ENCODE assay signal across 8 cellular contexts in genomic region chr5:171337207-171337562, GRCh38. TPM values are rescaled to one million over a fixed set of nuclear protein-coding genes. Genes with fewer than 3 reads are reported as not detected.
DNase-seq lines count a peak whose midpoint lies in the region; ATAC-seq and TF ChIP-seq lines count a peak whose summit lies in the region.

No MANE protein-coding gene starts in this region.

- H3K27ac Mint-ChIP-seq in Caco-2 (ENCODE audit: unreplicated experiment), result no peak overlapping the region
- no peak overlapping the region for H3K27ac Mint-ChIP-seq in endodermal cell

- no peak for ATAC-seq in GM21423 (IDR thresholded peaks at IDR 0.05; ENCODE audit: unreplicated experiment)
- no peak for ATAC-seq in GM21526 (IDR thresholded peaks at IDR 0.05; ENCODE audit: low FRiP score, unreplicated experiment)
- ATAC-seq in HG02885 (IDR thresholded peaks at IDR 0.05; ENCODE audit: poor library complexity, unreplicated experiment), result no peak

- CTCF ChIA-PET in Caco-2 (lab: Charles Lee) (interaction anchor here (1.7 kb wide), 1 partner anchor 130 kb away, joined by 7 read pairs; no protein-coding TSS in a partner anchor), RWPE1 (lab: Yijun Ruan, JAX) (interaction anchor here (0.6 to 3.6 kb wide), 9 partner anchors 46 to 835 kb away, joined by 3 to 52 read pairs (median 3); no protein-coding TSS in a partner anchor)

- H3K4me1 Mint-ChIP-seq in Caco-2 (ENCODE audit: low read depth, unreplicated experiment) (no peaks in the 10 kb centered on the region), endodermal cell (no peaks in the 10 kb centered on the region)

- H3K36me3 Mint-ChIP-seq in Caco-2 (ENCODE audit: insufficient read depth, unreplicated experiment), result no peaks in the 10 kb centered on the region
- no peaks in the 10 kb centered on the region for H3K36me3 Mint-ChIP-seq in endodermal cell (ENCODE audit: low read depth)

- 60 to 64% methylated on average over 11 of the region's 11 CpGs for WGBS in endodermal cell (ENCODE audit: insufficient coverage in 1 of 2, insufficient read length in 1 of 2), 2 experiments

- intact Hi-C loops in Caco-2 (cut with micrococcal nuclease; ENCODE audit: unreplicated experiment), result loop anchor here (1.0 kb wide), 2 partner anchors 64 to 130 kb away; no protein-coding TSS in a partner anchor

- H3K27ac ChIP-seq in RWPE1, result no peak overlapping the region
- H3K27ac ChIP-seq in endodermal cell (ENCODE audit: low read depth, low read length), result no peak overlapping the region
- H3K27ac ChIP-seq in osteoblast (ENCODE audit: low read depth, low read length), result no peak overlapping the region

- no peaks in the 10 kb centered on the region for H3K79me2 ChIP-seq in osteoblast (ENCODE audit: insufficient read depth, low read length)

- DNase-seq in Caco-2 (no peak), RWPE1 (ENCODE audit: low spot score) (no peak), endodermal cell (no peak), osteoblast (ENCODE audit: insufficient read length, low spot score, missing footprints) (no peak), DMS153 (lab: John Stamatoyannopoulos, UW) (no peak)

- BruUV-seq in Caco-2 (replicated peaks; lab: Mats Ljungman, UMichigan), result no TSS peak

- peaks cover 4% of the 10 kb centered on the region for H3K27me3 Mint-ChIP-seq in Caco-2 (ENCODE audit: insufficient read depth, unreplicated experiment)
- peaks cover 45% of the 10 kb centered on the region for H3K27me3 Mint-ChIP-seq in endodermal cell (ENCODE audit: insufficient read depth)

- H3K4me3 ChIP-seq in Caco-2 (ENCODE audit: low read depth, low read length) (no peak overlapping the region), endodermal cell (ENCODE audit: low read length) (peak overlapping the region; percentile 77), osteoblast (ENCODE audit: insufficient read depth, low read length) (peak overlapping the region; percentile 71)

- no peak overlapping the region for H3K9ac ChIP-seq in endodermal cell (ENCODE audit: extremely low read depth, low read length, poor library complexity, severe bottlenecking)

- peak overlapping the region; percentile 80 for H3K4me2 ChIP-seq in osteoblast (ENCODE audit: insufficient read depth, low read length)

- H3K4me1 ChIP-seq in Caco-2 (peaks cover 13% of the 10 kb centered on the region), endodermal cell (ENCODE audit: control insufficient read depth, insufficient read depth, low read length) (no peaks in the 10 kb centered on the region), osteoblast (ENCODE audit: insufficient read depth, low read length) (no peaks in the 10 kb centered on the region)

- no peaks in the 10 kb centered on the region for H3K9me3 ChIP-seq in Caco-2
- H3K9me3 ChIP-seq in endodermal cell (ENCODE audit: control insufficient read depth, low read length), result no peaks in the 10 kb centered on the region
- H3K9me3 ChIP-seq in osteoblast (ENCODE audit: low read depth, low read length), result no peaks in the 10 kb centered on the region

- H3K36me3 ChIP-seq in Caco-2 (ENCODE audit: control insufficient read depth, insufficient read depth, low read length) (no peaks in the 10 kb centered on the region), endodermal cell (ENCODE audit: control insufficient read depth, insufficient read depth, low read length) (no peaks in the 10 kb centered on the region), osteoblast (ENCODE audit: insufficient read depth, low read length) (no peaks in the 10 kb centered on the region)

- H4K20me1 ChIP-seq in osteoblast (ENCODE audit: insufficient read depth, low read length), result no peaks in the 10 kb centered on the region

- no peaks in the 10 kb centered on the region for H3K27me3 ChIP-seq in Caco-2 (replicated peaks; ENCODE audit: control insufficient read depth, insufficient read depth, low read length)
- H3K27me3 ChIP-seq in endodermal cell (ENCODE audit: control insufficient read depth, insufficient read depth, low read length, poor library complexity, severe bottlenecking), result peaks cover 45% of the 10 kb centered on the region
- H3K27me3 ChIP-seq in osteoblast (ENCODE audit: insufficient read depth, low read length), result peaks cover 5% of the 10 kb centered on the region

- POLR2A ChIA-PET in Caco-2 (lab: Charles Lee), result no interaction called here
- POLR2A ChIA-PET in RWPE1 (lab: Yijun Ruan, JAX; ENCODE audit: low non-redundant PET), result no interaction called here

- H3K9me3 Mint-ChIP-seq in Caco-2 (ENCODE audit: unreplicated experiment) (no peaks in the 10 kb centered on the region), endodermal cell (no peaks in the 10 kb centered on the region)

- peak overlapping the region; percentile 92 for H2AFZ ChIP-seq in osteoblast (ENCODE audit: low read length)

- TF ChIP-seq CTCF in Caco-2 (IDR thresholded peaks at IDR 0.05; ENCODE audit: insufficient read depth in 1 of 2, low read depth in 1 of 2, low read length in 1 of 2, severe bottlenecking in 1 of 2, unreplicated experiment in 1 of 2) (peak in 1 of 2 experiments; percentile 6), RWPE1 (conservative IDR thresholded peaks at IDR 0.05; ENCODE audit: low read depth) (peak; percentile 35; the same call in 1 of the 2 replicates), endodermal cell (conservative IDR thresholded peaks at IDR 0.05) (no peak), osteoblast (IDR thresholded peaks at IDR 0.05; ENCODE audit: extremely low read depth, low read depth, low read length) (no peak)

- peak overlapping the region; percentile 71 for H3K4me3 Mint-ChIP-seq in Caco-2 (ENCODE audit: unreplicated experiment)
- H3K4me3 Mint-ChIP-seq in endodermal cell, result no peak overlapping the region

RNA-seq across cellular contexts. Expression of gene TLX3, which starts 28.1 kb away (rescaled TPM):
- total RNA-seq in Caco-2 (2022) (not detected in 2 replicates), endodermal cell (not detected), osteoblast (not detected in 2 replicates)
- 13.1 TPM for polyA plus RNA-seq in endodermal cell (2013, experiment 1 of 2)
- polyA plus RNA-seq in endodermal cell (2013, experiment 2 of 2), result 9.2 TPM

RNA-seq across cellular contexts. Expression of gene NPM1, which starts 50.5 kb away (rescaled TPM):
- total RNA-seq in Caco-2 (2022), result 2,112 and 2,207 TPM in 2 replicates
- 1,000 to 10,000 TPM; 1,997 to 2,127 TPM for total RNA-seq in endodermal cell
- polyA plus RNA-seq in endodermal cell (2013, experiment 1 of 2), result 2,680 TPM
- polyA plus RNA-seq in endodermal cell (2013, experiment 2 of 2), result 2,415 TPM
- 1,126 and 1,271 TPM in 2 replicates for total RNA-seq in osteoblast
